In the genomic region with DNA sequence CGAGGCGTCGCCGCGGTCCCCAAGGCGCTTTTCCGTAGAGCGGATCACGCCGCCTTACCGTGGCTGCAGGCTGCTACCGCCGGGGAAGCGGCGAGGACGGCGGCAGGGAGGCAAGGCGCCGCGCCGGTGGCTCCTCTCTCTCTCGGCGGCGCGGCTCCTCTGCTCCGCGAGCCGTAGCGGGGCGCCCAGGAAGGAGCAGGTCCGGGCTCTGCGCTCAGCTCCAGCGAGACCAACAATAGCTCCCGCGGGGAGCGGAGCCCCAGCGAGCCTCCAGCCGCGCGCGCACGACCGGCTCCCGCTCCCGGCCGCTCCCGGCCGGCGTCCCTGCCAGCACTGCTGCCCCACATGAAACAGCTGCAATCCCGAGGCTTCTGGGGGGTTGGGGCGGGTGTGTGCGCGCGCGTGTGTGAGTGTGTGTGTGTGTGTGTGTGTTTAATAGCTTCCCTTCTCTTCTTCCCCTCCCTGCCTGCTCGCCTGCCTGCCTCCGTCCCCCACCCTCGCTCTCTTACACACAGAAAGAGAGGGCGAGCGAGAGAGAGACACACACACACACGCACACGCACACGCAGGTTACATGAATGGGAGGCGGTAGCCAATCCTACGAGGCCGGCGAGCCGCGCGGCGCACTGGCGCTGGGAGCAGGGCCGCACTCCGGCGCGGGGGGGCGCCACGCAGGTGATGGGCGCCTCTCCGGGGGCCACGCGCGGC, we compare ENCODE assay signal across 8 cellular contexts. TPM values are rescaled to one million over a fixed set of nuclear protein-coding genes. Genes with fewer than 3 reads are reported as not detected.
DNase-seq lines count a peak whose midpoint lies in the region; ATAC-seq, FAIRE-seq and TF ChIP-seq lines count a peak whose summit lies in the region.
"Had no signal": no experiment of that assay in that cellular context is flagged by ENCODE, and none has a peak within 500 bp of the region (broad histone marks: within the 10 kb centered on the region; RNA-seq: fewer than 3 reads in every experiment).

A gene (minus strand): TSS at position 580 of the 708 bp plus-strand sequence. CDS start 371,086 bp downstream, outside the sequence.

- H3K9me3 ChIP-seq in H1 (ENCODE audit: insufficient read depth in 2 of 2, low read depth in 1 of 2, low read length in 1 of 2), result no peaks in the 10 kb centered on the region
- H3K9me3 ChIP-seq in suprapubic skin, result no peaks in the 10 kb centered on the region

- TF ChIP-seq POLR2A in H1 (IDR thresholded peaks at IDR 0.05; ENCODE audit: control extremely low read depth in 1 of 2, low read depth in 2 of 2, low read length in 2 of 2) (no peak), suprapubic skin (IDR thresholded peaks at IDR 0.05) (no peak)

- peak within 1 kb of the TSS; percentile 75 for H4K91ac ChIP-seq in H1 (replicated peaks; ENCODE audit: insufficient read length, low read length)

- peak; percentile 40 for ATAC-seq in HG02870 (IDR thresholded peaks at IDR 0.05; ENCODE audit: unreplicated experiment)

- no peak within 1 kb of the TSS for H3K14ac ChIP-seq in H1 (ENCODE audit: insufficient read length)

- H3K9ac ChIP-seq in H1 (replicated peaks in 1 of 4; ENCODE audit: extremely low read depth in 1 of 4, low read depth in 3 of 4, low read length in 3 of 4), result peak within 1 kb of the TSS; percentile 54 to 72 (median 61)

- H3K27me3 ChIP-seq in H1 (replicated peaks in 1 of 4; ENCODE audit: control insufficient read depth in 3 of 4, extremely low read depth in 1 of 4, insufficient read depth in 3 of 4, low read length in 3 of 4), result peaks cover 12 to 64% (median 54%) of the 10 kb centered on the region in 4 experiments
- peaks cover 53% of the 10 kb centered on the region for H3K27me3 ChIP-seq in suprapubic skin

- H2BK120ac ChIP-seq in H1 (replicated peaks; ENCODE audit: low read depth, low read length), result peak within 1 kb of the TSS; percentile 27

- peak within 1 kb of the TSS; percentile 48; the same call in 1 of the 2 replicates for H2BK15ac ChIP-seq in H1 (ENCODE audit: low read length)

- TF ChIP-seq RAD21 in H1 (IDR thresholded peaks at IDR 0.05 in 1 of 2, conservative IDR thresholded peaks at IDR 0.05 in 1 of 2; ENCODE audit: low read depth in 2 of 2, low read length in 2 of 2), result peak in 1 of 2 experiments; percentile 41; a peak in 2 of 4 replicates

- no peaks in the 10 kb centered on the region; the same call in 1 of the 2 replicates for H3K79me1 ChIP-seq in H1 (ENCODE audit: low read depth, low read length)

- TF ChIP-seq EP300 in H1 (IDR thresholded peaks at IDR 0.05; ENCODE audit: borderline replicate concordance in 1 of 2, low read depth in 2 of 2, low read length in 2 of 2) (no peak), suprapubic skin (IDR thresholded peaks at IDR 0.05) (no peak)

- H3K79me2 ChIP-seq in H1 (ENCODE audit: control insufficient read depth in 1 of 2, insufficient read depth in 2 of 2, low read length in 2 of 2), result 0 out of 4 replicates have a peak, but pooled peaks cover 0 to 2% of the 10 kb centered on the region in 2 experiments

- H4K5ac ChIP-seq in H1 (ENCODE audit: insufficient read length, low read depth, low read length), result no peak within 1 kb of the TSS

- DNase-seq in GM12864 (ENCODE audit: low read depth) (no peak), H1 (ENCODE audit: low read depth in 1 of 2, low spot score in 2 of 2) (peak in 1 of 2 experiments; percentile 69), medulla oblongata (ENCODE audit: extremely low spot score) (peak; percentile 84), suprapubic skin (ENCODE audit: low spot score in 2 of 2) (peak in 1 of 2 donors; percentile 68)
- no peak for DNase-seq in activated naive CD4-positive, alpha-beta T cell (lab: John Stamatoyannopoulos, UW)

- H3K18ac ChIP-seq in H1 (ENCODE audit: extremely low read depth, low read length), result peak within 1 kb of the TSS; percentile 97

- H3K56ac ChIP-seq in H1 (replicated peaks; ENCODE audit: insufficient read length, low read depth, low read length), result no peak within 1 kb of the TSS

- H3K4ac ChIP-seq in H1 (replicated peaks; ENCODE audit: insufficient read length, low read depth, low read length), result peak within 1 kb of the TSS; percentile 78

- CTCF ChIA-PET in H1 (lab: Charles Lee; ENCODE audit: partially characterized antibody), result interaction anchor here (0.8 to 3.8 kb wide), 25 partner anchors 9 to 503 kb away, joined by 3 to 32 read pairs (median 4); no protein-coding TSS in a partner anchor

- 0% methylated on average over 41 of the region's 83 CpGs; no CpG with 5 or more reads in 1 of the 2 experiments for WGBS in H1 (ENCODE audit: extremely low coverage in 1 of 2, insufficient coverage in 1 of 2, insufficient read length in 1 of 2, insufficient replicate concordance in 2 of 2, low coverage in 1 of 2, low lambda C conversion rate in 2 of 2, missing lambda C conversion rate in 1 of 2), 2 experiments
- under 1% methylated on average over 41 of the region's 83 CpGs for WGBS in suprapubic skin

- H3K23ac ChIP-seq in H1 (ENCODE audit: insufficient read length), result no peak within 1 kb of the TSS

- H3K23me2 ChIP-seq in H1 (ENCODE audit: low read depth, low read length), result peaks cover 41% of the 10 kb centered on the region

- H4K20me1 ChIP-seq in H1 (replicated peaks in 1 of 2; ENCODE audit: control insufficient read depth in 1 of 2, insufficient read depth in 2 of 2, low read length in 2 of 2), result no peaks in the 10 kb centered on the region

- H3K36me3 ChIP-seq in H1 (ENCODE audit: control insufficient read depth in 2 of 4, insufficient read depth in 4 of 4, low read length in 3 of 4), result no peaks in the 10 kb centered on the region
- H3K36me3 ChIP-seq in suprapubic skin, result no peaks in the 10 kb centered on the region

- TF ChIP-seq CTCF in GM12864 (IDR thresholded peaks at IDR 0.05; ENCODE audit: low read depth, low read length, missing control alignments) (peak; percentile 20), H1 (IDR thresholded peaks at IDR 0.05; ENCODE audit: control extremely low read depth in 1 of 3, insufficient read depth in 1 of 3, low read depth in 1 of 3, low read length in 3 of 3) (peak; percentile 46 to 61 (median 56)), suprapubic skin (IDR thresholded peaks at IDR 0.05) (peak in 1 of 2 donors; percentile 42)

- H3K4me1 ChIP-seq in H1 (replicated peaks in 1 of 4; ENCODE audit: control insufficient read depth in 3 of 4, insufficient read depth in 4 of 4, low read length in 3 of 4), result peaks cover 0 to 15% (median 10%) of the 10 kb centered on the region in 4 experiments; a peak in 6 of 7 replicates
- peaks cover 52% of the 10 kb centered on the region for H3K4me1 ChIP-seq in suprapubic skin

- peak within 1 kb of the TSS; percentile 25 for H2AFZ ChIP-seq in H1 (ENCODE audit: low read length)

- POLR2A ChIA-PET in H1 (lab: Charles Lee; ENCODE audit: partially characterized antibody), result interaction anchor here (1.1 to 2.7 kb wide), 10 partner anchors 14 to 222 kb away, joined by 3 to 15 read pairs (median 4); no protein-coding TSS in a partner anchor

- peak within 1 kb of the TSS; percentile 87; the same call in 1 of the 2 replicates for H2BK12ac ChIP-seq in H1 (ENCODE audit: low read depth, low read length)

- peak within 1 kb of the TSS; percentile 60; the same call in 1 of the 2 replicates for H2BK5ac ChIP-seq in H1 (ENCODE audit: low read depth, low read length)

- H3K4me3 ChIP-seq in GM12864 (ENCODE audit: low read depth, low read length), result no peak within 1 kb of the TSS; the same call in none of the 2 replicates
- H3K4me3 ChIP-seq in H1 (ENCODE audit: extremely low read depth in 1 of 4, insufficient read depth in 2 of 4, low read depth in 3 of 4, low read length in 4 of 4), result peak within 1 kb of the TSS; percentile 56 to 80 (median 63)
- peak within 1 kb of the TSS; percentile 71 for H3K4me3 ChIP-seq in suprapubic skin

- peak within 1 kb of the TSS; percentile 87 for H4K8ac ChIP-seq in H1 (ENCODE audit: extremely low read depth, insufficient read depth, low read length)

- H2BK20ac ChIP-seq in H1 (ENCODE audit: low read length), result peak within 1 kb of the TSS; percentile 72; the same call in 1 of the 2 replicates

- no peak for FAIRE-seq in H1 (lab: Jason Lieb, UNC)

- no peak within 1 kb of the TSS for H3K27ac ChIP-seq in H1 (ENCODE audit: low read depth, low read length)
- peak within 1 kb of the TSS; percentile 83 for H3K27ac ChIP-seq in suprapubic skin

- H2AK5ac ChIP-seq in H1 (ENCODE audit: low read depth, low read length), result 0 out of 2 replicates have a peak within 1 kb of the TSS, but pooled peaks have one; percentile 20

- peak within 1 kb of the TSS; percentile 96 to 98 for H3K4me2 ChIP-seq in H1 (ENCODE audit: insufficient read depth in 1 of 2, low read depth in 2 of 2, low read length in 2 of 2)

TF ChIP-seq in PFSK-1, 5 proteins besides CTCF, POLR2A, EP300 and RAD21 (continues in another document):
- TF ChIP-seq POLR2AphosphoS5 (IDR thresholded peaks at IDR 0.05; ENCODE audit: low read depth, low read length), result peak; percentile 48
- no peak for TF ChIP-seq FOXP2 (optimal IDR thresholded peaks at IDR 0.05; ENCODE audit: borderline replicate concordance, extremely low read depth, extremely low read length, insufficient read depth)
- TF ChIP-seq SIN3A (IDR thresholded peaks at IDR 0.05; ENCODE audit: borderline replicate concordance, insufficient read depth, low read length), result peak; percentile 34; the same call in 1 of the 2 replicates
- TF ChIP-seq TAF1 (IDR thresholded peaks at IDR 0.05; ENCODE audit: borderline replicate concordance, insufficient read depth, low read length), result peak; percentile 48; the same call in 1 of the 2 replicates

TF ChIP-seq in H1, 55 proteins besides CTCF, POLR2A, EP300 and RAD21 (continues in another document):
- TF ChIP-seq, protein P1, sequence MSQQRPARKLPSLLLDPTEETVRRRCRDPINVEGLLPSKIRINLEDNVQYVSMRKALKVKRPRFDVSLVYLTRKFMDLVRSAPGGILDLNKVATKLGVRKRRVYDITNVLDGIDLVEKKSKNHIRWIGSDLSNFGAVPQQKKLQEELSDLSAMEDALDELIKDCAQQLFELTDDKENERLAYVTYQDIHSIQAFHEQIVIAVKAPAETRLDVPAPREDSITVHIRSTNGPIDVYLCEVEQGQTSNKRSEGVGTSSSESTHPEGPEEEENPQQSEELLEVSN (IDR thresholded peaks at IDR 0.05), result 0 out of 2 replicates have a peak, but pooled peaks have one; percentile 47
- TF ChIP-seq SIN3A (conservative IDR thresholded peaks at IDR 0.05 in 1 of 2, IDR thresholded peaks at IDR 0.05 in 1 of 2; ENCODE audit: low read depth in 1 of 2, low read length in 2 of 2), result 0 out of 4 replicates have a peak, but pooled peaks of 1 of the 2 experiments have one; percentile 43

RNA-seq across cellular contexts. Expression of the gene that starts here (rescaled TPM):
- polyA plus RNA-seq in PFSK-1 (2012; ENCODE audit: insufficient read length, low read depth), result 10.1 TPM
- 7.2 and 8.8 TPM in 2 replicates for total RNA-seq in H1 (2021; fragmentation: NEBNext Ultra II Directional; extraction: Animal tissue kit (Norgen Biotek cat#: 25700))
- 3.5 and 5.8 TPM in 2 replicates for polyA plus RNA-seq in H1 (2011; rRNA removed)
- polyA plus RNA-seq in H1 (2011; cell fraction: cytosol; rRNA removed), result 2.5 TPM
- polyA plus RNA-seq in H1 (2011; cell fraction: nucleus; rRNA removed), result 9.5 TPM
- polyA plus RNA-seq in H1 (2012, experiment 1 of 2), result 1.8 to 3.9 TPM (median 2.8 TPM) in 4 replicates
- polyA plus RNA-seq in H1 (2012, experiment 2 of 2), result 0.24 TPM
- polyA plus RNA-seq in H1 (2013, experiment 1 of 2), result 2.4 TPM
- polyA plus RNA-seq in H1 (2013, experiment 2 of 2), result 1.9 TPM
- 6.4 and 11.1 TPM in 2 replicates for polyA minus RNA-seq in H1 (2011; rRNA and poly(A)+ RNA removed)
- 7.5 TPM for polyA minus RNA-seq in H1 (2011; cell fraction: cytosol; rRNA and poly(A)+ RNA removed)
- 37.7 TPM for polyA minus RNA-seq in H1 (2011; cell fraction: nucleus; rRNA and poly(A)+ RNA removed)
- total RNA-seq in suprapubic skin, result 10 to 100 TPM; 31.4 to 44.5 (median 38.0) TPM
- total RNA-seq: activated naive CD4-positive, alpha-beta T cell treated with anti-CD3 and anti-CD28 coated beads, Interleukin-2, amount 50 U/mL, for 72 hours had no signal
